Comparison of ENCODE assay signal across 11 cellular contexts in genomic region chr3:130905551-130905950, GRCh38. TPM values are rescaled to one million over a fixed set of nuclear protein-coding genes. Genes with fewer than 3 reads are reported as not detected.
A peak's percentile ranks its signal among the peaks of the same experiment; 100 is the strongest.
DNase-seq lines count a peak whose midpoint lies in the region; ATAC-seq and TF ChIP-seq lines count a peak whose summit lies in the region.
"Had no signal": no experiment of that assay in that cellular context is flagged by ENCODE, and none has a peak within 500 bp of the region (broad histone marks: within the 10 kb centered on the region; RNA-seq: fewer than 3 reads in every experiment).

No MANE protein-coding gene starts in this region.

- H3K4me1 Mint-ChIP-seq in activated naive CD4-positive, alpha-beta T cell treated with anti-CD3 and anti-CD28 coated beads, Interleukin-2, amount 10 ng/mL, durations not matched to agents 7 days and 5 days: peaks cover 65% of the 10 kb centered on the region

- H3K36me3 ChIP-seq in skeletal muscle tissue (ENCODE audit: control insufficient read depth in 3 of 3, insufficient read depth in 3 of 3, low read length in 3 of 3) (no peaks in the 10 kb centered on the region), stomach (no peaks in the 10 kb centered on the region)

- H3K4me3 Mint-ChIP-seq in activated naive CD4-positive, alpha-beta T cell treated with anti-CD3 and anti-CD28 coated beads, Interleukin-2, amount 10 ng/mL, durations not matched to agents 7 days and 5 days: no peak overlapping the region
- H3K4me3 Mint-ChIP-seq: H9 had no signal

- no peak for TF ChIP-seq EP300 in stomach (IDR thresholded peaks at IDR 0.05)

- H3K4me3 ChIP-seq in skeletal muscle tissue (ENCODE audit: low read length in 3 of 3): peak overlapping the region in 1 of 3 donors; percentile 7
- no peak overlapping the region for H3K4me3 ChIP-seq in stomach
- H3K4me3 ChIP-seq in lower leg skin (ENCODE audit: low read depth, poor library complexity, severe bottlenecking): no peak overlapping the region
- H3K4me3 ChIP-seq: K562 had no signal

- peak overlapping the region in 2 of 3 donors; percentile 11 to 44 for H3K9ac ChIP-seq in skeletal muscle tissue (ENCODE audit: low read depth in 1 of 3, low read length in 3 of 3)

- no peaks in the 10 kb centered on the region for H3K9me3 ChIP-seq in skeletal muscle tissue (ENCODE audit: control insufficient read depth in 3 of 3, low read length in 3 of 3)
- no peaks in the 10 kb centered on the region for H3K9me3 ChIP-seq in stomach

- peak overlapping the region; percentile 94 for H3K27ac Mint-ChIP-seq in activated naive CD4-positive, alpha-beta T cell treated with anti-CD3 and anti-CD28 coated beads, Interleukin-2, amount 10 ng/mL, durations not matched to agents 7 days and 5 days
- no peak overlapping the region for H3K27ac Mint-ChIP-seq in activated naive CD4-positive, alpha-beta T cell treated with anti-CD3 and anti-CD28 coated beads, Interleukin-2, amount 50 U/mL, for 72 hours
- H3K27ac Mint-ChIP-seq: H9 had no signal

- H3K27ac ChIP-seq in epithelial cell of prostate (peak overlapping the region; percentile 76), skeletal muscle tissue (ENCODE audit: low read depth, low read length) (peak overlapping the region; percentile 16), stomach (peak overlapping the region in 2 of 5 donors; percentile 11 to 22), caudate nucleus (ENCODE audit: low read depth, low read length) (no peak overlapping the region)

- intact Hi-C loops in stomach (cut with DNase I; ENCODE audit: low total_unique reads) (no loop called here), lower leg skin (cut with DNase I; ENCODE audit: low total_unique reads) (no loop called here)

- no peak for TF ChIP-seq CTCF in stomach (IDR thresholded peaks at IDR 0.05)
- no peak for TF ChIP-seq CTCF in lower leg skin (IDR thresholded peaks at IDR 0.05)

- CTCF ChIA-PET in activated naive CD4-positive, alpha-beta T cell treated with anti-CD3 and anti-CD28 coated beads, Interleukin-2, amount 10 ng/mL, durations not matched to agents 7 days and 5 days (lab: Charles Lee): no interaction called here

- 5 to 36% (median 17%) methylated on average over 1 of the region's 1 CpG for whole genome bisulfite sequencing in stomach, 5 donors
- WGBS in lower leg skin, 2 donors: 15 to 21% methylated on average over 1 of the region's 1 CpG

- H3K4me1 ChIP-seq in skeletal muscle tissue (ENCODE audit: control insufficient read depth in 3 of 3, insufficient read depth in 3 of 3, low read length in 3 of 3): peaks cover 7 to 16% (median 13%) of the 10 kb centered on the region in 3 donors
- peaks cover 7 to 53% (median 29%) of the 10 kb centered on the region in 4 donors for H3K4me1 ChIP-seq in stomach

- no peaks in the 10 kb centered on the region for H3K27me3 ChIP-seq in skeletal muscle tissue (ENCODE audit: control insufficient read depth in 3 of 3, insufficient read depth in 3 of 3, low read length in 3 of 3)
- no peaks in the 10 kb centered on the region for H3K27me3 ChIP-seq in stomach

- DNase-seq in activated naive CD4-positive, alpha-beta T cell treated with anti-CD3 and anti-CD28 coated beads, Interleukin-2, amount 10 ng/mL, durations not matched to agents 7 days and 5 days: no peak
- DNase-seq in activated naive CD4-positive, alpha-beta T cell treated with anti-CD3 and anti-CD28 coated beads, Interleukin-2, amount 50 U/mL, for 72 hours (ENCODE audit: low spot score in 2 of 2): no peak
- DNase-seq in MV-4-11 (lab: John Stamatoyannopoulos, UW) (peak; percentile 13), epithelial cell of prostate (ENCODE audit: low read depth, low spot score) (peak; percentile 20), stomach (no peak), caudate nucleus (lab: John Stamatoyannopoulos, UW) (no peak), lower leg skin (ENCODE audit: low spot score in 2 of 2) (no peak)
- DNase-seq: DND-41, H9 had no signal

- ATAC-seq in activated naive CD4-positive, alpha-beta T cell treated with anti-CD3 and anti-CD28 coated beads, Interleukin-2, amount 50 U/mL, for 72 hours: no peak
- ATAC-seq: K562 had no signal

- H3K27me3 Mint-ChIP-seq in activated naive CD4-positive, alpha-beta T cell treated with anti-CD3 and anti-CD28 coated beads, Interleukin-2, amount 10 ng/mL, durations not matched to agents 7 days and 5 days: no peaks in the 10 kb centered on the region

- H3K36me3 Mint-ChIP-seq in activated naive CD4-positive, alpha-beta T cell treated with anti-CD3 and anti-CD28 coated beads, Interleukin-2, amount 10 ng/mL, durations not matched to agents 7 days and 5 days: peaks cover 11% of the 10 kb centered on the region
- H3K36me3 Mint-ChIP-seq in activated naive CD4-positive, alpha-beta T cell treated with anti-CD3 and anti-CD28 coated beads, Interleukin-2, amount 50 U/mL, for 72 hours: no peaks in the 10 kb centered on the region

- TF ChIP-seq POLR2A in stomach (IDR thresholded peaks at IDR 0.05) (no peak), lower leg skin (IDR thresholded peaks at IDR 0.05) (no peak)

- no peaks in the 10 kb centered on the region for H3K9me3 Mint-ChIP-seq in activated naive CD4-positive, alpha-beta T cell treated with anti-CD3 and anti-CD28 coated beads, Interleukin-2, amount 10 ng/mL, durations not matched to agents 7 days and 5 days
- no peaks in the 10 kb centered on the region for H3K9me3 Mint-ChIP-seq in activated naive CD4-positive, alpha-beta T cell treated with anti-CD3 and anti-CD28 coated beads, Interleukin-2, amount 50 U/mL, for 72 hours
- H3K9me3 Mint-ChIP-seq: H9 had no signal

RNA-seq across cellular contexts. Expression of gene ATP2C1, which starts 11.7 kb away (rescaled TPM):
- 10 to 100 TPM; 60.8 to 74.8 TPM for total RNA-seq in activated naive CD4-positive, alpha-beta T cell treated with anti-CD3 and anti-CD28 coated beads, Interleukin-2, amount 50 U/mL, for 72 hours
- 106 TPM for total RNA-seq in skeletal muscle tissue
- total RNA-seq in stomach: 100 to 1,000 TPM in 1 of 5 donors, 10 to 100 TPM in 4; 20.5 to 114 (median 44.2) TPM
- polyA plus RNA-seq in stomach: 10 to 100 TPM; 10.5 to 22.2 (median 13.9) TPM
- total RNA-seq in lower leg skin: 10 to 100 TPM; 53.0 to 63.7 (median 60.2) TPM

Comparison
In these comparisons a context has a peak if more than half of its experiments do, and no peak if none do; other contexts are left out.
1. DNase-seq: peak in MV-4-11 (single experiment) and epithelial cell of prostate (single experiment); none in activated naive CD4-positive, alpha-beta T cell treated with anti-CD3 and anti-CD28 coated beads, Interleukin-2, amount 10 ng/mL, durations not matched to agents 7 days and 5 days (single experiment), activated naive CD4-positive, alpha-beta T cell treated with anti-CD3 and anti-CD28 coated beads, Interleukin-2, amount 50 U/mL, for 72 hours (0 of 2), stomach (single experiment), caudate nucleus (0 of 61) and lower leg skin (0 of 2).